Comparison of ENCODE assay signal across 30 cellular contexts in the genomic region with DNA sequence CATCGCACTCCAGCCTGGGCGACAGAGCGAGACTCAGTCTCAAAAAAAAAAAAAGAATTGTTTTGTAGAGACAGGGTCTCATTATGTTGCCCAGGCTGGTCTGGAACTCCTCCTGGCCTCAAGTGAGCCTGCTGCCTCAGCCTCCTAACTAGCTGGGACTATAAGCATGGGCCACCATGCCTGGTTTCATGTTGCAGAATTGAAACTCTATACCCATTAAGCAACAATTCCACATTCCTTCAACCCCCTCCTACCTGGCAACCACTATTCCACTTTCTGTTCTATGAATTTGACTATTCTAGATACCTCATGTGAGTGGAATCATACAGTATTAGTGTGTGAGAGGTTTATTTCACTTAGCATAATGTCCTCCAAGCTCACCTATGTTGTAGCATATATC.
"Had no signal": no experiment of that assay in that cellular context is flagged by ENCODE, and none has a peak within 500 bp of the region (broad histone marks: within the 10 kb centered on the region; RNA-seq: fewer than 3 reads in every experiment).

No MANE protein-coding gene starts in this region.

- FAIRE-seq: bronchial epithelial cell, TTC549 had no signal

- H3K27ac ChIP-seq: ascending aorta, body of pancreas, RWPE1 had no signal

- ATAC-seq: activated CD8-positive, alpha-beta memory T cell treated with anti-CD3 and anti-CD28 coated beads, Interleukin-2, amount 10 ng/mL, durations not matched to agents 7 days and 5 days; body of pancreas had no signal

- H3K9me3 ChIP-seq: ascending aorta, body of pancreas, MG63, Peyer's patch had no signal

- DNase-seq: activated B cell treated with CpG ODN at 0.5 μM for 24 hours; activated CD4-positive, alpha-beta T cell treated with anti-CD3 and anti-CD28 coated beads for 1 hour; activated CD4-positive, alpha-beta T cell treated with anti-CD3 and anti-CD28 coated beads, Interleukin-2, amount 10 ng/mL, durations not matched to agents 24 days and 14 days; activated CD4-positive, alpha-beta T cell treated with anti-CD3 and anti-CD28 coated beads, Interleukin-2, amount 50 U/mL, for 48 hours; activated CD8-positive, alpha-beta memory T cell treated with anti-CD3 and anti-CD28 coated beads, Interleukin-2, amount 10 ng/mL, durations not matched to agents 7 days and 5 days; activated effector memory CD4-positive, alpha-beta T cell treated with Interleukin-2 at 50 U/mL for 16 hours; activated naive CD4-positive, alpha-beta T cell; activated T-cell treated with anti-CD3 and anti-CD28 coated beads, Interleukin-2, amount 50 U/mL, for 24 hours; amniotic stem cell; body of pancreas; central memory CD4-positive, alpha-beta T cell; KBM-7; MG63; MV-4-11; NCI-H1105; NCI-H1436; NCI-H187; NCI-H2081; NCI-H510A treated with DMSO at 0.1 percent for 48 hours; NCI-H69; NK-92 treated with Interleukin-12 subunit alpha and Interleukin-12 subunit beta, amount 100 ng/mL, for 24 hours; OCI-M1; Peyer's patch; SHP77; T-helper 2 cell; T1000 had no signal

- H3K27me3 ChIP-seq: ascending aorta, body of pancreas, MG63, Peyer's patch had no signal

- H3K4me3 ChIP-seq: ascending aorta, body of pancreas, MG63, Peyer's patch had no signal

- H3K4me1 ChIP-seq: ascending aorta, Peyer's patch had no signal
